8 cellular contexts compared by ENCODE assay signal in the genomic region with DNA sequence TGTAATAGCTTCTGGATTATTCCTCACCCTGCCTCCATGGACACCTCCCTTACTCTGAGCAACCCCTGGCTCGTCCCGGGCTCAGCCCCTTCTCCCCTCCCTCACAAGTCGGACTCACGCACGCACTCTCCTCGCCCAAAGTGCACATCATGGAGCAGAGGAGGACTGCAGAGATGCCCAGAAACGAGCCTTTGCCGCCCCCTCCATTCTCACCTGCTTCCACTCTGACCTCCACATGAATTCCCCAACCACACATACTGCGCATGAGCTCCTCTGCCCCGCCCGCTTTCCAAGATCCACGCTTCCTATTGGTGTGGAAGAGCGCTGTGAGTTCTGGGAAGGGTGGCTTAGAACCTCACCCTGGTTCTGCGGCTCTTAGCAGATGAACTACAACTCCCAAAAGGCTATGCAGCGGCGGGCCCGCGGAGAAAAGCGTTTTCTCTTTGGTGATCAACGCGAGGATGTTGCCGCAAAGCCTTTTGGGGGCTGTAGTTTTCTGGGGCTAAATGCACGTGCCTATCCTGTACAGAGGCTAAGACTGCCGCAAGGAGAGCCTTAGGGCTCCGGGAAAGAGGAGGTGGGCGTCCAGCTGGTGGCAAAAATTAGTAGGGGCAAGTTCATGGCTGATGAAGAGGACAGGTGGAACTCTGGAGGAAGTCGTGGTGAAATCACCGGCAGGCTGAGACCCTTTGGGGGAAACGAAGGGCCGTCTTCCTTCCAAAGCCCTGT. TPM values are rescaled to one million over a fixed set of nuclear protein-coding genes. Genes with fewer than 3 reads are reported as not detected.
DNase-seq lines count a peak whose midpoint lies in the region; TF ChIP-seq lines count a peak whose summit lies in the region.

Gene PHB1 (minus strand): TSS at position 261 of the 729 bp plus-strand sequence. CDS start 1,618 bp downstream, outside the sequence.

- H3K9me3 ChIP-seq in H9 (ENCODE audit: control insufficient read depth, low read depth, low read length): no peaks in the 10 kb centered on the region
- H3K9me3 ChIP-seq in MG63: no peaks in the 10 kb centered on the region
- H3K9me3 ChIP-seq in neural cell (ENCODE audit: low read length): no peaks in the 10 kb centered on the region
- H3K9me3 ChIP-seq in stomach: no peaks in the 10 kb centered on the region

- no peak within 1 kb of the TSS for H2AK5ac ChIP-seq in H9 (ENCODE audit: insufficient read length, low read length)

- H4K91ac ChIP-seq in H9 (ENCODE audit: insufficient read length, low read depth, low read length): no peak within 1 kb of the TSS

- peak; percentile 99 for DNase-seq in ELR (ENCODE audit: low read depth)
- DNase-seq in H9: peak; percentile 100
- peak; percentile 98 for DNase-seq in MG63
- DNase-seq in SHP77 treated with DMSO at 0.1 percent for 48 hours (lab: John Stamatoyannopoulos, UW): peak; percentile 99
- peak; percentile 98 for DNase-seq in activated effector memory CD4-positive, alpha-beta T cell treated with anti-CD3 and anti-CD28 coated beads, Interleukin-2, amount 50 U/mL, for 16 hours
- DNase-seq in fibroblast of the conjunctiva (ENCODE audit: low read depth): peak; percentile 94
- DNase-seq in stomach: peak; percentile 97

- H4K8ac ChIP-seq in H9 (replicated peaks; ENCODE audit: insufficient read length, low read depth, low read length): no peak within 1 kb of the TSS

- H3K14ac ChIP-seq in H9 (ENCODE audit: insufficient read depth, low read length): no peak within 1 kb of the TSS

- H3K9ac ChIP-seq in H9 (ENCODE audit: extremely low read depth, insufficient read length, low read length) (peak within 1 kb of the TSS; percentile 93), neural cell (ENCODE audit: low read length) (peak within 1 kb of the TSS; percentile 64)

- H2BK12ac ChIP-seq in H9 (ENCODE audit: insufficient read length, low read depth, low read length): no peak within 1 kb of the TSS

- intact Hi-C loops in stomach (cut with DNase I; ENCODE audit: low total_unique reads): no loop called here

- no peaks in the 10 kb centered on the region for H3F3A ChIP-seq in neural cell (ENCODE audit: insufficient read depth, low read length, poor library complexity, severe bottlenecking)

- H3K23me2 ChIP-seq in H9 (ENCODE audit: insufficient read length, low read depth, low read length, poor library complexity, severe bottlenecking): peaks cover 14% of the 10 kb centered on the region

- peaks cover 14 to 40% (median 37%) of the 10 kb centered on the region in 3 experiments; a peak in 6 of 7 replicates for H3K36me3 Mint-ChIP-seq in H9 (ENCODE audit: insufficient read depth in 1 of 3, low read depth in 3 of 3)

- H3K9me3 Mint-ChIP-seq in H9: peaks cover 8 to 9% of the 10 kb centered on the region in 2 experiments

- no peak within 1 kb of the TSS for H2BK5ac ChIP-seq in H9 (ENCODE audit: insufficient read length, low read length)

- H3K27ac ChIP-seq in H9 (ENCODE audit: insufficient read length, low read depth, low read length): no peak within 1 kb of the TSS
- H3K27ac ChIP-seq in neural cell (ENCODE audit: low read length): no peak within 1 kb of the TSS
- peak within 1 kb of the TSS; percentile 34 to 83 (median 66) for H3K27ac ChIP-seq in stomach

- TF ChIP-seq POLR2A in stomach (IDR thresholded peaks at IDR 0.05): no peak

- peak within 1 kb of the TSS; percentile 76 for H2AFZ ChIP-seq in H9 (ENCODE audit: low read length)
- peak within 1 kb of the TSS; percentile 77 for H2AFZ ChIP-seq in neural cell (ENCODE audit: low read depth, low read length)

- peaks cover 36% of the 10 kb centered on the region for H3K36me3 ChIP-seq in MG63
- H3K36me3 ChIP-seq in neural cell (ENCODE audit: insufficient read depth, low read length): no peaks in the 10 kb centered on the region
- H3K36me3 ChIP-seq in stomach: peaks cover 26 to 33% (median 33%) of the 10 kb centered on the region in 4 donors

- TF ChIP-seq EP300 in neural cell (conservative IDR thresholded peaks at IDR 0.05; ENCODE audit: poor library complexity, severe bottlenecking) (no peak), stomach (IDR thresholded peaks at IDR 0.05) (no peak)

- no peak within 1 kb of the TSS for H2BK20ac ChIP-seq in H9 (ENCODE audit: low read depth, low read length, poor library complexity, severe bottlenecking)

- H3K79me2 ChIP-seq in H9 (ENCODE audit: insufficient read depth, low read length) (peaks cover 5% of the 10 kb centered on the region; the same call in 1 of the 2 replicates), neural cell (replicated peaks; ENCODE audit: insufficient read depth, low read length) (peaks cover 9% of the 10 kb centered on the region)

- no peak within 1 kb of the TSS for H3K56ac ChIP-seq in H9 (ENCODE audit: insufficient read length, low read depth, low read length)

- no peak within 1 kb of the TSS for H2BK120ac ChIP-seq in H9 (ENCODE audit: low read depth, low read length, poor library complexity, severe bottlenecking)

- no peak within 1 kb of the TSS for H3T11ph ChIP-seq in H9 (ENCODE audit: low read length)

- H3K4me1 Mint-ChIP-seq in H9: peaks cover 6 to 9% of the 10 kb centered on the region in 2 experiments

- no peak for TF ChIP-seq CTCF in H9 (conservative IDR thresholded peaks at IDR 0.05)
- TF ChIP-seq CTCF in neural cell (IDR thresholded peaks at IDR 0.05; ENCODE audit: poor library complexity, severe bottlenecking): no peak
- no peak for TF ChIP-seq CTCF in stomach (IDR thresholded peaks at IDR 0.05)

- H3K27me3 Mint-ChIP-seq in H9 (ENCODE audit: low read depth): peaks cover 2% of the 10 kb centered on the region; the same call in 1 of the 2 replicates

- TF ChIP-seq RAD21 in neural cell (conservative IDR thresholded peaks at IDR 0.05): no peak

- peak within 1 kb of the TSS; percentile 99 for H3K4me2 ChIP-seq in H9 (ENCODE audit: insufficient read depth, insufficient read length, low read length)
- H3K4me2 ChIP-seq in neural cell (ENCODE audit: low read length): peak within 1 kb of the TSS; percentile 77

- no peak within 1 kb of the TSS for H2BK15ac ChIP-seq in H9 (ENCODE audit: low read depth, low read length)

- no peak within 1 kb of the TSS for H3K4ac ChIP-seq in H9 (ENCODE audit: low read depth, low read length)

- H3K4me1 ChIP-seq in H9 (ENCODE audit: insufficient read depth, low read length): no peaks in the 10 kb centered on the region
- peaks cover 15 to 25% (median 22%) of the 10 kb centered on the region in 4 donors for H3K4me1 ChIP-seq in stomach

- H3K9me2 ChIP-seq in neural cell (ENCODE audit: insufficient read depth, low read length): no peaks in the 10 kb centered on the region

- no peaks in the 10 kb centered on the region for H3K79me1 ChIP-seq in H9 (ENCODE audit: insufficient read depth, low read depth, low read length, poor library complexity, severe bottlenecking)

- no peak within 1 kb of the TSS for H4K5ac ChIP-seq in H9 (ENCODE audit: insufficient read length, low read depth, low read length)

- WGBS in H9 (ENCODE audit: extremely low coverage, insufficient read length, low lambda C conversion rate): no CpG with 5 or more reads among the region's 30 CpGs
- 0 to 2% (median 0%) methylated on average over 26 to 30 of the region's 30 CpGs for WGBS in stomach, 5 donors

- H4K20me1 ChIP-seq in H9 (ENCODE audit: control insufficient read depth, insufficient read depth, insufficient read length) (no peaks in the 10 kb centered on the region), neural cell (ENCODE audit: insufficient read depth) (no peaks in the 10 kb centered on the region)

- H3K4me3 ChIP-seq in MG63 (peak within 1 kb of the TSS; percentile 96), neural cell (ENCODE audit: low read length) (peak within 1 kb of the TSS; percentile 72), stomach (peak within 1 kb of the TSS; percentile 63 to 95 (median 92))

- H3K18ac ChIP-seq in H9 (ENCODE audit: insufficient read length, low read depth, low read length): peak within 1 kb of the TSS; percentile 43

- H3K27ac Mint-ChIP-seq in H9: peak within 1 kb of the TSS; percentile 63 to 98 (median 98)

- H3K23ac ChIP-seq in H9 (ENCODE audit: insufficient read length, low read depth, low read length): no peak within 1 kb of the TSS

- no peaks in the 10 kb centered on the region for H3K27me3 ChIP-seq in H9 (ENCODE audit: insufficient read depth, low read length)
- H3K27me3 ChIP-seq in MG63: 0 out of 2 replicates have a peak, but pooled peaks cover 2% of the 10 kb centered on the region
- H3K27me3 ChIP-seq in neural cell (ENCODE audit: insufficient read depth, low read depth, low read length): no peaks in the 10 kb centered on the region
- H3K27me3 ChIP-seq in stomach: peaks cover 0 to 6% (median 0%) of the 10 kb centered on the region in 3 donors

- peak within 1 kb of the TSS; percentile 100 for H3K4me3 Mint-ChIP-seq in H9

TF ChIP-seq in neural cell, 6 proteins besides CTCF, POLR2A, EP300 and RAD21:
- TF ChIP-seq TAF1 (IDR thresholded peaks at IDR 0.05; ENCODE audit: low read depth) (no peak), POLR2AphosphoS5 (IDR thresholded peaks at IDR 0.05) (peak; percentile 64), MXI1 (conservative IDR thresholded peaks at IDR 0.05; ENCODE audit: poor library complexity, severe bottlenecking) (peak; percentile 99)
TF ChIP-seq in neural cell: peak in this region for 2.

RNA-seq across cellular contexts. Expression of gene PHB1, which starts in this region (rescaled TPM):
- total RNA-seq in H9 (2021) (325 and 351 TPM in 2 replicates), stomach (100 to 1,000 TPM in 2 of 5 donors, 10 to 100 TPM in 3; 44.3 to 152 (median 86.6) TPM)
- 179 and 303 TPM in 2 replicates for total RNA-seq in MG63 (2014; rRNA removed; shearing (Covaris generic); ENCODE audit: low replicate concordance)
- polyA plus RNA-seq in neural cell (87.8 and 99.0 TPM in 2 replicates), stomach (100 to 1,000 TPM in 2 of 3 donors, 10 to 100 TPM in 1; 96.1 to 124 (median 112) TPM)
- 43.8 and 48.0 TPM in 2 replicates for polyA minus RNA-seq in neural cell

Comparison
In these comparisons a context has a peak if more than half of its experiments do, and no peak if none do; other contexts are left out.
1. H3K27ac ChIP-seq: peak in stomach (5 of 5); none in H9 (single experiment) and neural cell (single experiment).
2. Peak in every context shown above with its lines, with median percentiles within 50 percentile points of each other: DNase-seq and H3K4me3 ChIP-seq.